In the genomic region with DNA sequence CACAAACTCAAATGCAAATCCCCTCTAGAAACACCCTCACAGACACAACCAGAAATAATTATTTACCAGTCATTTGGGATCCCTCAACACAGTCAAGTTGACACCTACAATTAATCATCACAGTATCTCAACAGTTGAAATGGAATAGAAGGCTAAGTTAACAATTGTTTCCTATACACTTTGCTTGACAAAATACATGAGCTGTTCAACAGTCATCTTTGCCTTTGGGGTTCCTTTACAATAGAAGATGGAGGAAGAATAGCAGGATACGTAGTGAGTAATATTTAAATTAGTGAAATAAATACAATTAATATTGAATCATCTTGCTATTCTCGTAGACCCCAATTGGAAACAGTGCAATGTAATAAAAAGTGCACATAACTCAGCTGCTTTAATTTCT, we compare ENCODE assay signal across 25 cellular contexts.
"Had no signal": no experiment of that assay in that cellular context is flagged by ENCODE, and none has a peak within 500 bp of the region (broad histone marks: within the 10 kb centered on the region; RNA-seq: fewer than 3 reads in every experiment).

No MANE protein-coding gene starts in this region.

- H3K4me1 ChIP-seq: parathyroid adenoma, psoas muscle, right lobe of liver, sigmoid colon, stomach, tibial nerve, upper lobe of left lung had no signal

- FAIRE-seq: small intestine, urothelium cell line had no signal

- H3K79me2 ChIP-seq: parathyroid adenoma had no signal

- H2AFZ ChIP-seq: neural progenitor cell, parathyroid adenoma had no signal

- DNase-seq: occipital lobe; ovary; posterior cingulate gyrus; psoas muscle; right cardiac atrium; right lobe of liver; sigmoid colon; small intestine; stimulated activated CD4-positive, alpha-beta T cell treated with anti-CD3 and anti-CD28 coated beads, Interleukin-15, amount 100 ng/mL, for 24 hours; stimulated activated CD4-positive, alpha-beta T cell treated with anti-CD3 and anti-CD28 coated beads, Interleukin-2, amount 100 ng/mL, for 24 hours; stimulated activated CD4-positive, alpha-beta T cell treated with anti-CD3 and anti-CD28 coated beads, Interleukin-2, amount 100 ng/mL, for 48 hours; stimulated activated CD4-positive, alpha-beta T cell treated with anti-CD3 and anti-CD28 coated beads, Interleukin-4, amount 100 ng/mL, for 24 hours; stimulated activated naive B cell treated with anti-CD40 and anti-IgM and Interleukin-4, amounts not matched to agents 10 μg/mL and 1 μg/mL and 100 μg/mL, for 72 hours; stimulated activated naive CD4-positive, alpha-beta T cell treated with Interleukin-2 at 50 U/mL for 16 hours; stomach; thyroid gland; trophoblast cell; upper lobe of left lung had no signal

- ATAC-seq: psoas muscle; right cardiac atrium; right lobe of liver; stimulated activated effector memory CD8-positive, alpha-beta T cell treated with anti-CD3 and anti-CD28 coated beads, Interleukin-12 subunit alpha, Interleukin-12 subunit beta, amount 100 ng/mL, for 72 hours; stimulated activated naive B cell treated with anti-CD40 and anti-IgM and Interleukin-4, amounts not matched to agents 10 μg/mL and 1 μg/mL and 100 μg/mL, for 72 hours had no signal

- H3K4me2 ChIP-seq: neural progenitor cell had no signal

- H3K36me3 ChIP-seq: neural progenitor cell, ovary, right lobe of liver, sigmoid colon, stomach, thoracic aorta, thyroid gland, tibial nerve, upper lobe of left lung, vagina had no signal

- H3K27me3 ChIP-seq: neural progenitor cell, ovary, right lobe of liver, sigmoid colon, stomach, thyroid gland, tibial nerve, upper lobe of left lung, vagina had no signal

- H3K9ac ChIP-seq: neural progenitor cell, parathyroid adenoma had no signal

- H3K4me3 ChIP-seq: neural progenitor cell, ovary, psoas muscle, right lobe of liver, sigmoid colon, stomach, thoracic aorta, thyroid gland, tibial nerve, upper lobe of left lung, vagina had no signal

- H3K9me3 ChIP-seq: ovary, psoas muscle, right lobe of liver, sigmoid colon, stomach, thoracic aorta, thyroid gland, tibial nerve, upper lobe of left lung, vagina had no signal

- H3K27ac ChIP-seq: neural progenitor cell, ovary, parathyroid adenoma, psoas muscle, right lobe of liver, sigmoid colon, stomach, thoracic aorta, thyroid gland, tibial nerve, upper lobe of left lung, vagina had no signal
